31 cellular contexts compared by ENCODE assay signal in the genomic region with DNA sequence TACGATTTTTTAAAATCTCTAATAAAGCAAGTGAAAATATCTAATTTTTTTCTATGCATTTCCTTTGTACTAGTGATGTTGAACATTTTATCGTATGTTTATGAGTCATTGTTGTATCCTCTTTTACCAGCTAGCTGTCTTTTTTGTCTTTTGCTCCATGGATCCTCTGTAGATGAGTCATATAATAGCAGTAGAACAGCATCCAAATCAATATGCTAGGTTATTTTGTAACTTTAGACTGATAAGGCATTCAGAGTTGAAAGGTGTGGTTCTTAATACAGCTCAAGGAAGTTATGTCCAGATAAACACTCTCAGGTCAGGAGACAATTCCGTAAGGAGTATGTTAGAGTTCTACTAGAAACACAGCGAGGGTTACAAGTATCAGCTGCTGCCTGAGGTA. TPM values are rescaled to one million over a fixed set of nuclear protein-coding genes. Genes with fewer than 3 reads are reported as not detected.
DNase-seq lines count a peak whose midpoint lies in the region; ATAC-seq, FAIRE-seq and TF ChIP-seq lines count a peak whose summit lies in the region.
"Had no signal": no experiment of that assay in that cellular context is flagged by ENCODE, and none has a peak within 500 bp of the region (broad histone marks: within the 10 kb centered on the region; RNA-seq: fewer than 3 reads in every experiment).

No MANE protein-coding gene starts in this region.

- H3K79me1 ChIP-seq in IMR-90 (ENCODE audit: low read depth in 1 of 2, low read length in 2 of 2): no peaks in the 10 kb centered on the region

- no peak overlapping the region for H4K91ac ChIP-seq in IMR-90 (ENCODE audit: insufficient read depth, low read depth, low read length)

- H3K9me3 ChIP-seq in IMR-90 (ENCODE audit: control insufficient read depth, insufficient read depth, low read length) (no peaks in the 10 kb centered on the region), K562 (replicated peaks; ENCODE audit: control insufficient read depth, insufficient read depth, low read depth, low read length) (no peaks in the 10 kb centered on the region)
- H3K9me3 ChIP-seq: gastrocnemius medialis had no signal

- H3K4me2 ChIP-seq in IMR-90 (ENCODE audit: low read depth, low read length) (no peak overlapping the region), K562 (ENCODE audit: insufficient read depth, low read length) (no peak overlapping the region)
- H3K4me2 ChIP-seq: BLaER1 had no signal

- in situ Hi-C loops in Caki2 (cut with HindIII; ENCODE audit: low pct_unique_long_range_greater_than_20kb, low sequenced_read_pairs) (no loop called here), IMR-90 (cut with MboI; ENCODE audit: low sequenced_read_pairs) (no loop called here), K562 (cut with MboI) (no loop called here)

- no peaks in the 10 kb centered on the region for H4K20me1 ChIP-seq in IMR-90 (ENCODE audit: insufficient read depth, low read length)
- H4K20me1 ChIP-seq in K562 (replicated peaks; ENCODE audit: control insufficient read depth, insufficient read depth, low read length): no peaks in the 10 kb centered on the region
- H4K20me1 ChIP-seq: BLaER1 had no signal

- no peak for FAIRE-seq in K562 (lab: Jason Lieb, UNC)
- FAIRE-seq: GM19239 had no signal

- H3K9ac ChIP-seq in IMR-90 (ENCODE audit: low read depth, low read length) (no peak overlapping the region), K562 (ENCODE audit: insufficient read depth in 1 of 2, low read depth in 2 of 2, low read length in 2 of 2) (no peak overlapping the region)
- H3K9ac ChIP-seq: BLaER1 had no signal

- POLR2A ChIA-PET in IMR-90 (lab: Charles Lee; ENCODE audit: unreplicated experiment): no interaction called here
- POLR2A ChIA-PET in K562 (lab: Yijun Ruan, JAX): interaction anchor here (0.6 kb wide), 1 partner anchor 1021 kb away, joined by 4 read pairs; no protein-coding TSS in a partner anchor

- H2BK120ac ChIP-seq in IMR-90 (ENCODE audit: low read depth, low read length): no peak overlapping the region

- BruUV-seq in IMR-90 (replicated peaks; lab: Mats Ljungman, UMichigan) (no TSS peak), K562 (replicated peaks; lab: Mats Ljungman, UMichigan) (no TSS peak)

- H3K23ac ChIP-seq in IMR-90 (ENCODE audit: low read depth, low read length): no peak overlapping the region

- H3K9me1 ChIP-seq in IMR-90 (ENCODE audit: insufficient read depth, low read length) (no peaks in the 10 kb centered on the region), K562 (ENCODE audit: control insufficient read depth, insufficient read depth, low read length) (no peaks in the 10 kb centered on the region)

- no peak overlapping the region for H4K8ac ChIP-seq in IMR-90 (ENCODE audit: low read depth in 2 of 2, low read length in 2 of 2)

- H2BK20ac ChIP-seq in IMR-90 (ENCODE audit: low read depth, low read length): no peak overlapping the region

- TF ChIP-seq EP300 in K562 (IDR thresholded peaks at IDR 0.05; ENCODE audit: low read length): no peak

- no CpG with 5 or more reads among the region's 4 CpGs for WGBS in IMR-90 (ENCODE audit: extremely low coverage in 2 of 2, insufficient read length in 1 of 2), 2 experiments
- WGBS in K562 (ENCODE audit: insufficient coverage, low coverage, missing lambda C conversion rate): 0% methylated on average over 4 of the region's 4 CpGs

- TF ChIP-seq POLR2A in IMR-90 (IDR thresholded peaks at IDR 0.05; ENCODE audit: low read depth, low read length): no peak
- TF ChIP-seq POLR2A in K562 (conservative IDR thresholded peaks at IDR 0.05): no peak
- TF ChIP-seq POLR2A in GM18505 (IDR thresholded peaks at IDR 0.05; ENCODE audit: borderline replicate concordance, extremely low read depth, insufficient read depth, insufficient read length): no peak

- no peak overlapping the region for H3K4me3 ChIP-seq in IMR-90 (ENCODE audit: insufficient read depth, low read depth, low read length)
- H3K4me3 ChIP-seq in K562: no peak overlapping the region
- H3K4me3 ChIP-seq: BLaER1, gastrocnemius medialis had no signal

- no peaks in the 10 kb centered on the region for H3K79me2 ChIP-seq in K562 (ENCODE audit: control insufficient read depth, insufficient read depth, low read length)

- no peak overlapping the region for H3K56ac ChIP-seq in IMR-90 (ENCODE audit: extremely low read depth, insufficient read depth, low read length)

- TF ChIP-seq CTCF in IMR-90 (conservative IDR thresholded peaks at IDR 0.05; ENCODE audit: low read depth, low read length) (no peak), K562 (IDR thresholded peaks at IDR 0.05 in 2 of 3, conservative IDR thresholded peaks at IDR 0.05 in 1 of 3; ENCODE audit: insufficient read depth in 2 of 3, low read depth in 1 of 3, low read length in 3 of 3) (no peak)

- ATAC-seq in IMR-90 (ENCODE audit: low read depth): 0 out of 2 replicates have a peak, but pooled peaks have one; percentile 21
- no peak for ATAC-seq in K562
- ATAC-seq in GM19395 (IDR thresholded peaks at IDR 0.05; ENCODE audit: unreplicated experiment): no peak
- ATAC-seq in GM18505 (IDR thresholded peaks at IDR 0.05; ENCODE audit: unreplicated experiment): no peak
- ATAC-seq: activated T-helper 17 cell treated with anti-CD3 and anti-CD28 coated beads, Interleukin-2, amount 50 U/mL, for 72 hours; effector memory CD8-positive, alpha-beta T cell; esophagus mucosa; gastrocnemius medialis; natural killer cell treated with Interleukin-12 subunit alpha and Interleukin-12 subunit beta and Interleukin-15 and Interleukin-18, amount 100 ng/mL, for 72 hours; Panc1 had no signal

- no peaks in the 10 kb centered on the region for H3K4me1 ChIP-seq in IMR-90 (ENCODE audit: control insufficient read depth, insufficient read depth, low read length)
- H3K4me1 ChIP-seq in K562 (replicated peaks in 1 of 2; ENCODE audit: control insufficient read depth in 2 of 2, insufficient read depth in 2 of 2, low read length in 2 of 2): no peaks in the 10 kb centered on the region
- H3K4me1 ChIP-seq: BLaER1, gastrocnemius medialis had no signal

- TF ChIP-seq RAD21 in IMR-90 (IDR thresholded peaks at IDR 0.05; ENCODE audit: low read length): no peak
- TF ChIP-seq RAD21 in K562 (CRISPR knock-in tag; conservative IDR thresholded peaks at IDR 0.05 in 1 of 2, IDR thresholded peaks at IDR 0.05 in 1 of 2): no peak

- no peak overlapping the region for H3K18ac ChIP-seq in IMR-90 (ENCODE audit: low read depth, low read length)

- no peak overlapping the region for H3K4ac ChIP-seq in IMR-90 (ENCODE audit: low read depth, low read length)

- H3K27ac ChIP-seq in IMR-90 (ENCODE audit: insufficient read depth, low read length) (no peak overlapping the region), K562 (ENCODE audit: extremely low read depth, low read depth, low read length) (no peak overlapping the region)
- H3K27ac ChIP-seq: BLaER1, gastrocnemius medialis had no signal

- CTCF ChIA-PET in IMR-90 (lab: Yijun Ruan, JAX) (no interaction called here), K562 (lab: Yijun Ruan, JAX; ENCODE audit: low intra/inter-chr PET ratio) (interaction anchor here (0.6 kb wide), 1 partner anchor 405 kb away, joined by 3 read pairs; no protein-coding TSS in a partner anchor)

- no peak overlapping the region for H4K5ac ChIP-seq in IMR-90 (ENCODE audit: low read depth, low read length)

- no peak overlapping the region for H2BK5ac ChIP-seq in IMR-90 (ENCODE audit: low read depth, low read length, poor library complexity, severe bottlenecking)

- intact Hi-C loops in IMR-90 (cut with micrococcal nuclease) (no loop called here), K562 (cut with micrococcal nuclease) (no loop called here)

- no peak overlapping the region for H2BK15ac ChIP-seq in IMR-90 (ENCODE audit: low read depth, low read length)

- DNase-seq in Caki2 (ENCODE audit: low read depth) (peak; percentile 53), IMR-90 (peak; percentile 22), K562 (ENCODE audit: extremely low read depth in 1 of 4, low spot score in 3 of 4) (no peak), kidney tubule cell (ENCODE audit: low spot score) (peak; percentile 35), Kasumi-1 (lab: John Stamatoyannopoulos, UW) (no peak), islet precursor cell (no peak)
- DNase-seq: activated CD4-positive, alpha-beta memory T cell treated with anti-CD3 and anti-CD28 coated beads, Interleukin-2, amount 10 ng/mL, durations not matched to agents 7 days and 5 days; activated CD4-positive, CD25-positive, alpha-beta regulatory T cell treated with anti-CD3 and anti-CD28 coated beads, Interleukin-2, amount 50 U/mL, for 72 hours; activated CD8-positive, alpha-beta memory T cell treated with anti-CD3 and anti-CD28 coated beads, Interleukin-2, amount 50 U/mL, for 48 hours; activated naive CD4-positive, alpha-beta T cell treated with anti-CD3 and anti-CD28 coated beads, Interleukin-2, amount 50 U/mL, for 16 hours; amygdala; cortex of kidney; DMS53; effector memory CD8-positive, alpha-beta T cell; gastrocnemius medialis; GDM1; HFFc6; hypothalamus; NCI-H1105; NCI-H187 treated with DMSO at 0.1 percent for 48 hours; NCI-H526; stimulated activated CD4-positive, alpha-beta T cell treated with anti-CD3 and anti-CD28 coated beads, Interleukin-2, amount 100 ng/mL, for 24 hours; trophoblast cell had no signal

- no peak overlapping the region for H2AK5ac ChIP-seq in IMR-90 (ENCODE audit: low read depth, low read length)

- H3K14ac ChIP-seq in IMR-90 (replicated peaks; ENCODE audit: low read depth, low read length): no peak overlapping the region

- H3K36me3 ChIP-seq in IMR-90 (ENCODE audit: control insufficient read depth, insufficient read depth, low read length) (no peaks in the 10 kb centered on the region), K562 (ENCODE audit: control insufficient read depth, insufficient read depth, low read length) (no peaks in the 10 kb centered on the region)
- H3K36me3 ChIP-seq: BLaER1, gastrocnemius medialis had no signal

- no peak overlapping the region for H2AFZ ChIP-seq in IMR-90 (replicated peaks; ENCODE audit: low read length, poor library complexity)
- H2AFZ ChIP-seq in K562 (ENCODE audit: low read depth, low read length): no peak overlapping the region

- H3K27me3 ChIP-seq in IMR-90 (ENCODE audit: control insufficient read depth, insufficient read depth, low read length) (no peaks in the 10 kb centered on the region), K562 (ENCODE audit: control insufficient read depth in 2 of 2, insufficient read depth in 2 of 2, low read length in 2 of 2) (no peaks in the 10 kb centered on the region)
- H3K27me3 ChIP-seq: BLaER1, gastrocnemius medialis had no signal

- H2AK9ac ChIP-seq in IMR-90 (replicated peaks; ENCODE audit: low read depth, low read length, poor library complexity): no peak overlapping the region

- dilution Hi-C loops in IMR-90 (cut with HindIII; ENCODE audit: low sequenced_read_pairs, unreplicated experiment): loop anchor here (25.0 kb wide), 1 partner anchor 100 kb away; no protein-coding TSS in a partner anchor

RNA-seq across cellular contexts. Expression of gene MAP10, which starts 31.9 kb away (rescaled TPM):
- 0.64 and 2.3 TPM in 2 replicates for total RNA-seq in Caki2 (2014; rRNA removed; shearing (Covaris generic); ENCODE audit: low replicate concordance)
- total RNA-seq in IMR-90 (2012; rRNA removed) (1.1 TPM in 2 replicates), K562 (2014; rRNA removed) (0.73 and 0.98 TPM in 2 replicates), K562 (2014; rRNA removed; fragmentation: Illumina TruSeq; extraction: Trizol) (0.76 and 0.96 TPM in 2 replicates), K562 (2015; rRNA removed; fragmentation: Illumina TruSeq; extraction: Trizol) (0.90 and 0.98 TPM in 2 replicates), K562 (2021) (0.69 and 0.83 TPM in 2 replicates)
- polyA plus RNA-seq in IMR-90 (2012; rRNA removed) (1.0 TPM in 2 replicates), K562 (2011; rRNA removed) (0.27 and 0.53 TPM in 2 replicates), K562 (2014; fragmentation: Illumina TruSeq; extraction: Trizol) (0.69 and 0.74 TPM in 2 replicates), K562 (2014; fragmentation: Nextera tagmentation; extraction: Ambion mirVana) (under 1 TPM; 0.11 to 0.13 TPM), K562 (2014; rRNA removed) (0.49 and 0.70 TPM in 2 replicates)
- 0.66 and 0.71 TPM in 2 replicates for polyA plus RNA-seq in IMR-90 (2012; cell fraction: cytosol; rRNA removed)
- 0.63 and 0.67 TPM in 2 replicates for polyA plus RNA-seq in IMR-90 (2012; cell fraction: nucleus; rRNA removed; ENCODE audit: low replicate concordance)
- total RNA-seq in K562 (2011; cell fraction: chromatin; rRNA removed; ENCODE audit: low replicate concordance): 0.44 and 1.1 TPM in 2 replicates
- total RNA-seq in K562 (2011; cell fraction: nucleolus; rRNA removed): 0.67 and 0.92 TPM in 2 replicates
- total RNA-seq in K562 (2011; cell fraction: nucleoplasm; rRNA removed): 0.38 and 0.59 TPM in 2 replicates
- 0.12 and 0.36 TPM in 2 replicates for polyA plus RNA-seq in K562 (2011; cell fraction: cytosol; rRNA removed)
- 0.27 and 0.34 TPM in 2 replicates for polyA plus RNA-seq in K562 (2011; cell fraction: nucleus; rRNA removed)
- 0.77 and 2.1 TPM in 2 replicates for polyA plus RNA-seq in K562 (2012)
- polyA minus RNA-seq in K562 (2011; rRNA and poly(A)+ RNA removed): 0.49 and 0.57 TPM in 2 replicates
- polyA minus RNA-seq in K562 (2011; cell fraction: cytosol; rRNA and poly(A)+ RNA removed): 0.19 and 0.36 TPM in 2 replicates
- 1.5 and 1.8 TPM in 2 replicates for polyA minus RNA-seq in K562 (2011; cell fraction: nucleus; rRNA and poly(A)+ RNA removed)

Comparison
In these comparisons a context has a peak if more than half of its experiments do, and no peak if none do; other contexts are left out.
1. DNase-seq: peak in Caki2 (single experiment), IMR-90 (single experiment) and kidney tubule cell (single experiment); none in K562 (0 of 4), Kasumi-1 (0 of 2) and islet precursor cell (single experiment).